Comparison of ENCODE assay signal across 8 cellular contexts in genomic region chr9:76459691-76460635, GRCh38. TPM values are rescaled to one million over a fixed set of nuclear protein-coding genes. Genes with fewer than 3 reads are reported as not detected.
A peak's percentile ranks its signal among the peaks of the same experiment; 100 is the strongest.
DNase-seq lines count a peak whose midpoint lies in the region; ATAC-seq and TF ChIP-seq lines count a peak whose summit lies in the region.

No MANE protein-coding gene starts in this region.

- intact Hi-C loops in A673 (cut with micrococcal nuclease; ENCODE audit: unreplicated experiment) (no loop called here), mucosa of descending colon (cut with DNase I, micrococcal nuclease) (no loop called here)

- H3K4me1 Mint-ChIP-seq in T-cell, result peaks cover 23 to 34% (median 26%) of the 10 kb centered on the region in 3 donors

- TF ChIP-seq CTCF in A673 (conservative IDR thresholded peaks at IDR 0.05; ENCODE audit: low read depth, low read length) (no peak), mucosa of descending colon (IDR thresholded peaks at IDR 0.05) (no peak)

- H3K9me3 ChIP-seq in A673 (ENCODE audit: low read depth, low read length, poor library complexity, severe bottlenecking), result no peaks in the 10 kb centered on the region
- no peaks in the 10 kb centered on the region for H3K9me3 ChIP-seq in ES-I3 (ENCODE audit: control insufficient read depth, insufficient read depth, low read length)
- no peaks in the 10 kb centered on the region for H3K9me3 ChIP-seq in mucosa of descending colon

- no peaks in the 10 kb centered on the region for H3K9me3 Mint-ChIP-seq in T-cell

- H3K27me3 ChIP-seq in A673 (replicated peaks; ENCODE audit: insufficient read depth, low read depth, low read length, poor library complexity), result peaks cover 36% of the 10 kb centered on the region

- H3K4me1 ChIP-seq in A673 (ENCODE audit: insufficient read depth, low read length, poor library complexity, severe bottlenecking) (peaks cover 4% of the 10 kb centered on the region), ES-I3 (ENCODE audit: insufficient read depth, low read length) (peaks cover 4% of the 10 kb centered on the region), mucosa of descending colon (ENCODE audit: low read depth) (peaks cover 9% of the 10 kb centered on the region)

- CTCF ChIA-PET in A673 (lab: Charles Lee) (no interaction called here), T-cell (lab: Charles Lee) (interaction anchor here in 1 of 2 donors (0.6 to 1.3 kb wide), 5 partner anchors 17 to 133 kb away, joined by 3 to 4 read pairs (median 4); partner anchors contain the start of gene RFK)

- no peak for ATAC-seq in T-cell (replicated peaks in 1 of 4)
- peak; percentile 56 for ATAC-seq in mucosa of descending colon
- no peak for ATAC-seq in GM18505 (IDR thresholded peaks at IDR 0.05; ENCODE audit: unreplicated experiment)
- no peak for ATAC-seq in GM21529 (IDR thresholded peaks at IDR 0.05; ENCODE audit: unreplicated experiment)

- peak overlapping the region; percentile 58 to 83 for H3K27ac Mint-ChIP-seq in T-cell

- no peak overlapping the region for H3K27ac ChIP-seq in A673 (ENCODE audit: low read depth, low read length, poor library complexity, severe bottlenecking)

- DNase-seq in A673 (ENCODE audit: low spot score) (peak; percentile 23), Kasumi-1 (lab: John Stamatoyannopoulos, UW) (peak; percentile 67 to 79), T-cell (peak in 6 of 34 experiments; percentile 2 to 11 (median 6)), erythroblast (lab: John Stamatoyannopoulos, UW) (peak; percentile 43 to 56), mucosa of descending colon (peak; percentile 69 to 76 (median 75))

- no peaks in the 10 kb centered on the region for H3K36me3 Mint-ChIP-seq in T-cell

- TF ChIP-seq POLR2A in erythroblast (IDR thresholded peaks at IDR 0.05; ENCODE audit: low read length), result no peak
- no peak for TF ChIP-seq POLR2A in GM18505 (IDR thresholded peaks at IDR 0.05; ENCODE audit: borderline replicate concordance, extremely low read depth, insufficient read depth, insufficient read length)

- H3K9ac ChIP-seq in ES-I3 (ENCODE audit: low read depth, low read length), result peak overlapping the region; percentile 79

- POLR2A ChIA-PET in A673 (lab: Charles Lee; ENCODE audit: low non-redundant PET), result no interaction called here
- POLR2A ChIA-PET in T-cell (lab: Charles Lee), result interaction anchor here in 1 of 2 donors (1.0 kb wide), 1 partner anchor 56 kb away, joined by 5 read pairs; no protein-coding TSS in a partner anchor

- no TSS peak for BruUV-seq in A673 (replicated peaks; lab: Mats Ljungman, UMichigan)

- H3K36me3 ChIP-seq in A673 (ENCODE audit: insufficient read depth, low read length, poor library complexity, severe bottlenecking) (no peaks in the 10 kb centered on the region), ES-I3 (ENCODE audit: insufficient read depth, low read length) (no peaks in the 10 kb centered on the region), mucosa of descending colon (ENCODE audit: low read depth) (no peaks in the 10 kb centered on the region)

- H3K27me3 Mint-ChIP-seq in T-cell, result no peaks in the 10 kb centered on the region

- H3K4me3 ChIP-seq in A673 (ENCODE audit: low read depth, low read length, poor library complexity, severe bottlenecking) (peak overlapping the region; percentile 40), mucosa of descending colon (peak overlapping the region; percentile 25)

- H3K4me3 Mint-ChIP-seq in T-cell, result peak overlapping the region; percentile 92 to 97 (median 96)

RNA-seq across cellular contexts. Expression of gene GCNT1, which starts 1.0 kb away (rescaled TPM):
- total RNA-seq in A673 (2021) (not detected in 2 replicates), T-cell (1 to 10 TPM; 3.8 to 9.6 (median 4.9) TPM), mucosa of descending colon (10 to 100 TPM; 16.4 to 38.1 (median 28.1) TPM)
